In genomic region chr19:58561373-58562125, GRCh38 we compare ENCODE assay signal across 10 cellular contexts. TPM values are rescaled to one million over a fixed set of nuclear protein-coding genes. Genes with fewer than 3 reads are reported as not detected.
DNase-seq lines count a peak whose midpoint lies in the region; ATAC-seq, FAIRE-seq and TF ChIP-seq lines count a peak whose summit lies in the region.
"Had no signal": no experiment of that assay in that cellular context is flagged by ENCODE, and none has a peak within 500 bp of the region (broad histone marks: within the 10 kb centered on the region; RNA-seq: fewer than 3 reads in every experiment).

No MANE protein-coding gene starts in this region.

- TF ChIP-seq EP300 in upper lobe of left lung (IDR thresholded peaks at IDR 0.05) = no peak

- peak overlapping the region in 3 of 4 donors; percentile 32 to 51 (median 51) for H3K4me3 ChIP-seq in upper lobe of left lung

- peaks cover 32% of the 10 kb centered on the region for H3K36me3 Mint-ChIP-seq in activated naive CD4-positive, alpha-beta T cell treated with anti-CD3 and anti-CD28 coated beads, Interleukin-2, amount 10 ng/mL, durations not matched to agents 7 days and 5 days
- H3K36me3 Mint-ChIP-seq in brain (peaks cover 6% of the 10 kb centered on the region), mesothelial cell of epicardium (peaks cover 3% of the 10 kb centered on the region)

- ATAC-seq in upper lobe of left lung (ENCODE audit: low FRiP score in 2 of 2) (no peak), HG03521 (IDR thresholded peaks at IDR 0.05; ENCODE audit: unreplicated experiment) (no peak), GM21717 (IDR thresholded peaks at IDR 0.05; ENCODE audit: unreplicated experiment) (no peak)

- H3K9me3 Mint-ChIP-seq in activated naive CD4-positive, alpha-beta T cell treated with anti-CD3 and anti-CD28 coated beads, Interleukin-2, amount 10 ng/mL, durations not matched to agents 7 days and 5 days = no peaks in the 10 kb centered on the region
- H3K9me3 Mint-ChIP-seq in brain (peaks cover 0 to 5% (median 0%) of the 10 kb centered on the region in 5 experiments), mesothelial cell of epicardium (no peaks in the 10 kb centered on the region)

- CTCF ChIA-PET in activated naive CD4-positive, alpha-beta T cell treated with anti-CD3 and anti-CD28 coated beads, Interleukin-2, amount 10 ng/mL, durations not matched to agents 7 days and 5 days (lab: Charles Lee) = interaction anchor here (1.9 to 3.4 kb wide), 3 partner anchors 20 to 48 kb away, joined by 5 to 20 read pairs (median 10); partner anchors contain the start of gene ZBTB45

- H3K4me1 ChIP-seq in upper lobe of left lung = peaks cover 40 to 53% (median 43%) of the 10 kb centered on the region in 4 donors

- H3K27me3 ChIP-seq in upper lobe of left lung = peaks cover 0 to 10% (median 0%) of the 10 kb centered on the region in 4 donors

- WGBS in upper lobe of left lung, 2 donors = 56 to 67% methylated on average over 15 to 16 of the region's 16 CpGs

- peak overlapping the region in 3 of 4 donors; percentile 14 to 34 (median 17) for H3K27ac ChIP-seq in upper lobe of left lung

- peaks cover 3 to 6% (median 4%) of the 10 kb centered on the region in 4 donors for H3K36me3 ChIP-seq in upper lobe of left lung

- TF ChIP-seq POLR2A in upper lobe of left lung (IDR thresholded peaks at IDR 0.05) = peak in 1 of 4 donors; percentile 28

- TF ChIP-seq CTCF in brain (conservative IDR thresholded peaks at IDR 0.05) (no peak), mesothelial cell of epicardium (IDR thresholded peaks at IDR 0.05; ENCODE audit: unreplicated experiment) (no peak), upper lobe of left lung (IDR thresholded peaks at IDR 0.05) (no peak)

- H3K27me3 Mint-ChIP-seq in activated naive CD4-positive, alpha-beta T cell treated with anti-CD3 and anti-CD28 coated beads, Interleukin-2, amount 10 ng/mL, durations not matched to agents 7 days and 5 days = peaks cover 8% of the 10 kb centered on the region
- H3K27me3 Mint-ChIP-seq in brain (peaks cover 13% of the 10 kb centered on the region), mesothelial cell of epicardium (ENCODE audit: low read depth) (no peaks in the 10 kb centered on the region)

- no peak for FAIRE-seq in HTR-8/SVneo (lab: Jason Lieb, UNC)

- H3K9me3 ChIP-seq in upper lobe of left lung = no peaks in the 10 kb centered on the region

- H3K27ac Mint-ChIP-seq in activated naive CD4-positive, alpha-beta T cell treated with anti-CD3 and anti-CD28 coated beads, Interleukin-2, amount 10 ng/mL, durations not matched to agents 7 days and 5 days = peak overlapping the region; percentile 94
- H3K27ac Mint-ChIP-seq in brain (peak overlapping the region in 4 of 5 experiments; percentile 26 to 100 (median 68)), mesothelial cell of epicardium (peak overlapping the region; percentile 18)

- H3K4me3 Mint-ChIP-seq in activated naive CD4-positive, alpha-beta T cell treated with anti-CD3 and anti-CD28 coated beads, Interleukin-2, amount 10 ng/mL, durations not matched to agents 7 days and 5 days = peak overlapping the region; percentile 83
- peak overlapping the region; percentile 41 to 99 (median 58) for H3K4me3 Mint-ChIP-seq in brain
- H3K4me3 Mint-ChIP-seq in mesothelial cell of epicardium = no peak overlapping the region

- peaks cover 68% of the 10 kb centered on the region for H3K4me1 Mint-ChIP-seq in activated naive CD4-positive, alpha-beta T cell treated with anti-CD3 and anti-CD28 coated beads, Interleukin-2, amount 10 ng/mL, durations not matched to agents 7 days and 5 days
- H3K4me1 Mint-ChIP-seq in brain (peaks cover 25% of the 10 kb centered on the region), mesothelial cell of epicardium (peaks cover 30% of the 10 kb centered on the region)

- DNase-seq in activated naive CD4-positive, alpha-beta T cell treated with anti-CD3 and anti-CD28 coated beads, Interleukin-2, amount 10 ng/mL, durations not matched to agents 7 days and 5 days = no peak
- DNase-seq in activated naive CD4-positive, alpha-beta T cell (lab: John Stamatoyannopoulos, UW) = no peak
- DNase-seq in mesothelial cell of epicardium (ENCODE audit: low spot score in 2 of 2, unreplicated experiment in 2 of 2) (no peak), upper lobe of left lung (no peak), HTR-8/SVneo (ENCODE audit: insufficient read length, low spot score) (no peak)
- DNase-seq: AML-193, NCI-H187 had no signal

RNA-seq across cellular contexts. Expression of gene UBE2M, which starts 3.1 kb away (rescaled TPM):
- polyA plus RNA-seq in brain (ENCODE audit: insufficient read depth, low read depth, low replicate concordance) = 192 TPM
- total RNA-seq in mesothelial cell of epicardium (66.2 to 74.7 TPM (median 73.4 TPM) in 3 replicates), upper lobe of left lung (10 to 100 TPM; 33.0 to 53.9 (median 41.6) TPM)

RNA-seq across cellular contexts. Expression of gene CHMP2A, which starts 6.6 kb away (rescaled TPM):
- polyA plus RNA-seq in brain (ENCODE audit: insufficient read depth, low read depth, low replicate concordance) = 216 TPM
- 82.9 to 86.5 TPM (median 84.3 TPM) in 3 replicates for total RNA-seq in mesothelial cell of epicardium
- total RNA-seq in upper lobe of left lung = 100 to 1,000 TPM in 5 of 6 donors, 10 to 100 TPM in 1; 75.4 to 162 (median 123) TPM

RNA-seq across cellular contexts. Expression of gene MZF1, which starts 11.6 kb away (rescaled TPM):
- 14.9 TPM for polyA plus RNA-seq in brain (ENCODE audit: insufficient read depth, low read depth, low replicate concordance)
- total RNA-seq in mesothelial cell of epicardium = 42.6 to 43.9 TPM (median 42.8 TPM) in 3 replicates
- 100 to 1,000 TPM in 1 of 6 donors, 10 to 100 TPM in 5; 34.8 to 162 (median 45.5) TPM for total RNA-seq in upper lobe of left lung

RNA-seq across cellular contexts. Expression of gene TRIM28, which starts 17.7 kb away (rescaled TPM):
- 698 TPM for polyA plus RNA-seq in brain (ENCODE audit: insufficient read depth, low read depth, low replicate concordance)
- total RNA-seq in mesothelial cell of epicardium (577 to 599 TPM (median 579 TPM) in 3 replicates), upper lobe of left lung (100 to 1,000 TPM; 197 to 283 (median 213) TPM)

RNA-seq across cellular contexts. Expression of gene ZBTB45, which starts 41.9 kb away (rescaled TPM):
- 16.1 TPM for polyA plus RNA-seq in brain (ENCODE audit: insufficient read depth, low read depth, low replicate concordance)
- total RNA-seq in mesothelial cell of epicardium = 24.4 to 27.1 TPM (median 24.9 TPM) in 3 replicates
- 10 to 100 TPM; 11.9 to 19.7 (median 15.0) TPM for total RNA-seq in upper lobe of left lung

Comparison
In these comparisons a context has a peak if more than half of its experiments do, and no peak if none do; other contexts are left out.
1. H3K27ac Mint-ChIP-seq: peak in every context shown above with its lines; median percentile 94 in activated naive CD4-positive, alpha-beta T cell treated with anti-CD3 and anti-CD28 coated beads, Interleukin-2, amount 10 ng/mL, durations not matched to agents 7 days and 5 days; 68 in brain; 18 in mesothelial cell of epicardium.